15 cellular contexts compared by ENCODE assay signal in genomic region chr12:122721057-122721545, GRCh38. TPM values are rescaled to one million over a fixed set of nuclear protein-coding genes. Genes with fewer than 3 reads are reported as not detected.
DNase-seq lines count a peak whose midpoint lies in the region; ATAC-seq lines count a peak whose summit lies in the region.
"Had no signal": no experiment of that assay in that cellular context is flagged by ENCODE, and none has a peak within 500 bp of the region (broad histone marks: within the 10 kb centered on the region; RNA-seq: fewer than 3 reads in every experiment).

No MANE protein-coding gene starts in this region.

- H3K4me3 Mint-ChIP-seq in activated naive CD8-positive, alpha-beta T cell: no peak overlapping the region
- no peak overlapping the region for H3K4me3 Mint-ChIP-seq in activated naive CD8-positive, alpha-beta T cell treated with anti-CD3 and anti-CD28 coated beads for 36 hours
- H3K4me3 Mint-ChIP-seq: GM23338 had no signal

- H3K9me3 Mint-ChIP-seq in activated naive CD8-positive, alpha-beta T cell (ENCODE audit: low read depth): no peaks in the 10 kb centered on the region
- H3K9me3 Mint-ChIP-seq in activated naive CD8-positive, alpha-beta T cell treated with anti-CD3 and anti-CD28 coated beads for 36 hours: no peaks in the 10 kb centered on the region
- H3K9me3 Mint-ChIP-seq: GM23338 had no signal

- H3K27me3 Mint-ChIP-seq in activated naive CD8-positive, alpha-beta T cell: no peaks in the 10 kb centered on the region
- H3K27me3 Mint-ChIP-seq in activated naive CD8-positive, alpha-beta T cell treated with anti-CD3 and anti-CD28 coated beads for 36 hours: no peaks in the 10 kb centered on the region

- peaks cover 20% of the 10 kb centered on the region for H3K4me1 Mint-ChIP-seq in activated naive CD8-positive, alpha-beta T cell (ENCODE audit: low read depth)
- peaks cover 34% of the 10 kb centered on the region for H3K4me1 Mint-ChIP-seq in activated naive CD8-positive, alpha-beta T cell treated with anti-CD3 and anti-CD28 coated beads for 36 hours

- DNase-seq in activated naive CD8-positive, alpha-beta T cell treated with anti-CD3 and anti-CD28 coated beads for 36 hours: no peak
- peak; percentile 67 for DNase-seq in amniotic epithelial cell (ENCODE audit: low read depth)
- peak; percentile 81 for DNase-seq in kidney tubule cell (ENCODE audit: low spot score)
- DNase-seq in ureter (ENCODE audit: low spot score): peak; percentile 61
- no peak for DNase-seq in hypothalamus (lab: John Stamatoyannopoulos, UW)
- DNase-seq in NCI-H2107 (lab: John Stamatoyannopoulos, UW): no peak
- DNase-seq: activated CD4-positive, CD25-positive, alpha-beta regulatory T cell; effector CD8-positive, alpha-beta T cell; NCI-H1417 treated with DMSO at 0.1 percent for 48 hours; NCI-H774; right cardiac atrium; uterus had no signal

- ATAC-seq in HG03159 (IDR thresholded peaks at IDR 0.05; ENCODE audit: unreplicated experiment): no peak
- ATAC-seq: GM23338, right cardiac atrium had no signal

- no peaks in the 10 kb centered on the region for H3K36me3 Mint-ChIP-seq in activated naive CD8-positive, alpha-beta T cell
- peaks cover 1% of the 10 kb centered on the region for H3K36me3 Mint-ChIP-seq in activated naive CD8-positive, alpha-beta T cell treated with anti-CD3 and anti-CD28 coated beads for 36 hours

- peak overlapping the region; percentile 54 for H3K27ac Mint-ChIP-seq in activated naive CD8-positive, alpha-beta T cell
- H3K27ac Mint-ChIP-seq in activated naive CD8-positive, alpha-beta T cell treated with anti-CD3 and anti-CD28 coated beads for 36 hours: no peak overlapping the region
- H3K27ac Mint-ChIP-seq: GM23338 had no signal

RNA-seq across cellular contexts. Expression of gene HCAR3, which starts 4.5 kb away (rescaled TPM):
- not detected for total RNA-seq in activated naive CD8-positive, alpha-beta T cell treated with anti-CD3 and anti-CD28 coated beads for 36 hours
- 12.3 TPM for total RNA-seq in ureter
- total RNA-seq: GM23338, right cardiac atrium, uterus had no signal

RNA-seq across cellular contexts. Expression of gene HCAR1, which starts 9.5 kb away (rescaled TPM):
- under 1 TPM; 0.54 to 0.68 TPM for total RNA-seq in activated naive CD8-positive, alpha-beta T cell treated with anti-CD3 and anti-CD28 coated beads for 36 hours
- total RNA-seq in ureter: 16.3 TPM

RNA-seq across cellular contexts. Expression of gene HCAR2, which starts 17.9 kb away (rescaled TPM):
- total RNA-seq in activated naive CD8-positive, alpha-beta T cell treated with anti-CD3 and anti-CD28 coated beads for 36 hours: not detected
- 10.4 TPM for total RNA-seq in ureter
- total RNA-seq: GM23338, uterus had no signal

RNA-seq across cellular contexts. Expression of gene DENR, which starts 31.5 kb away (rescaled TPM):
- total RNA-seq in activated naive CD8-positive, alpha-beta T cell treated with anti-CD3 and anti-CD28 coated beads for 36 hours: 10 to 100 TPM; 77.7 to 86.4 TPM
- total RNA-seq in ureter: 44.1 TPM

RNA-seq across cellular contexts. Expression of gene CCDC62, which starts 53.3 kb away (rescaled TPM):
- total RNA-seq in activated naive CD8-positive, alpha-beta T cell treated with anti-CD3 and anti-CD28 coated beads for 36 hours: under 1 TPM; 0.44 to 0.49 TPM
- 0.36 TPM for total RNA-seq in ureter

Comparison
In these comparisons a context has a peak if more than half of its experiments do, and no peak if none do; other contexts are left out.
1. DNase-seq: peak in amniotic epithelial cell (single experiment), kidney tubule cell (single experiment) and ureter (single experiment); none in activated naive CD8-positive, alpha-beta T cell treated with anti-CD3 and anti-CD28 coated beads for 36 hours (single experiment), hypothalamus (0 of 51) and NCI-H2107 (single experiment).
2. RNA of gene HCAR3, which starts 4.5 kb away (total RNA-seq): 12.3 TPM in ureter (single experiment); not detected in activated naive CD8-positive, alpha-beta T cell treated with anti-CD3 and anti-CD28 coated beads for 36 hours; every median in the first group is over 10 times any median in the second.
3. RNA of gene HCAR1, which starts 9.5 kb away (total RNA-seq): 16.3 TPM in ureter (single experiment); 0.54 to 0.68 TPM in activated naive CD8-positive, alpha-beta T cell treated with anti-CD3 and anti-CD28 coated beads for 36 hours; every median in the first group is over 10 times any median in the second.
4. RNA of gene HCAR2, which starts 17.9 kb away (total RNA-seq): 10.4 TPM in ureter (single experiment); not detected in activated naive CD8-positive, alpha-beta T cell treated with anti-CD3 and anti-CD28 coated beads for 36 hours; every median in the first group is over 10 times any median in the second.